Comparison of ENCODE assay signal across 17 cellular contexts in genomic region chr6:158782432-158783166, GRCh38. TPM values are rescaled to one million over a fixed set of nuclear protein-coding genes. Genes with fewer than 3 reads are reported as not detected.
DNase-seq lines count a peak whose midpoint lies in the region; ATAC-seq, FAIRE-seq and TF ChIP-seq lines count a peak whose summit lies in the region.
"Had no signal": no experiment of that assay in that cellular context is flagged by ENCODE, and none has a peak within 500 bp of the region (broad histone marks: within the 10 kb centered on the region; RNA-seq: fewer than 3 reads in every experiment).

No MANE protein-coding gene starts in this region.

- H3K27me3 ChIP-seq in cardiac muscle cell, result no peaks in the 10 kb centered on the region
- no peaks in the 10 kb centered on the region for H3K27me3 ChIP-seq in heart right ventricle
- H3K27me3 ChIP-seq in layer of hippocampus (ENCODE audit: control insufficient read depth, insufficient read depth, low read length), result no peaks in the 10 kb centered on the region
- H3K27me3 ChIP-seq in vagina, result no peaks in the 10 kb centered on the region
- H3K27me3 ChIP-seq in CD8-positive, alpha-beta memory T cell (ENCODE audit: insufficient read depth, low read length, poor library complexity, severe bottlenecking), result no peaks in the 10 kb centered on the region

- no peak for FAIRE-seq in GM19239 (lab: Jason Lieb, UNC)
- FAIRE-seq: astrocyte had no signal

- ATAC-seq in heart right ventricle, result no peak
- no peak for ATAC-seq in T-cell (replicated peaks in 1 of 4)

- H3K4me3 ChIP-seq in cardiac muscle cell, result no peak overlapping the region
- H3K4me3 ChIP-seq in heart right ventricle, result no peak overlapping the region
- H3K4me3 ChIP-seq in vagina, result no peak overlapping the region
- H3K4me3 ChIP-seq in CD8-positive, alpha-beta memory T cell (ENCODE audit: low read length), result no peak overlapping the region

- DNase-seq in cardiac muscle cell (ENCODE audit: low read depth in 1 of 2, low spot score in 1 of 2) (no peak), heart right ventricle (no peak), T-cell (no peak), vagina (ENCODE audit: extremely low spot score in 2 of 2) (no peak), CD1c-positive myeloid dendritic cell (ENCODE audit: extremely low spot score) (no peak), GM19239 (ENCODE audit: insufficient read length, low spot score) (no peak)
- no peak for DNase-seq in CD8-positive, alpha-beta memory T cell
- DNase-seq: activated CD4-positive, alpha-beta T cell treated with anti-CD3 and anti-CD28 coated beads for 48 hours; activated effector memory CD4-positive, alpha-beta T cell treated with anti-CD3 and anti-CD28 coated beads, Interleukin-2, amount 50 U/mL, for 16 hours; Karpas-422; NCI-H2029; NCI-H748 treated with DMSO at 0.1 percent for 48 hours; RPMI8226; stimulated activated naive CD4-positive, alpha-beta T cell treated with Interleukin-2 at 50 U/mL for 16 hours had no signal

- peak overlapping the region; percentile 67 to 69 for H3K27ac Mint-ChIP-seq in T-cell
- peak overlapping the region in 4 of 8 donors; percentile 9 to 81 (median 66) for H3K27ac Mint-ChIP-seq in CD8-positive, alpha-beta memory T cell
- H3K27ac Mint-ChIP-seq: T-helper 2 cell treated with Interferon-gamma antibody and Interleukin-4, amounts not matched to agents 5 μg/mL and 100 μg/mL, for 36 hours had no signal

- peak overlapping the region in 1 of 3 donors; percentile 44 for H3K4me3 Mint-ChIP-seq in T-cell
- peak overlapping the region in 1 of 7 donors; percentile 34 for H3K4me3 Mint-ChIP-seq in CD8-positive, alpha-beta memory T cell
- H3K4me3 Mint-ChIP-seq: T-helper 2 cell treated with Interferon-gamma antibody and Interleukin-4, amounts not matched to agents 5 μg/mL and 100 μg/mL, for 36 hours had no signal

- H3K9me3 ChIP-seq in cardiac muscle cell (ENCODE audit: low read depth), result no peaks in the 10 kb centered on the region
- H3K9me3 ChIP-seq in heart right ventricle, result no peaks in the 10 kb centered on the region
- H3K9me3 ChIP-seq in vagina, result no peaks in the 10 kb centered on the region
- no peaks in the 10 kb centered on the region for H3K9me3 ChIP-seq in CD8-positive, alpha-beta memory T cell (ENCODE audit: low read length)

- WGBS in heart right ventricle, 2 donors, result 84 to 85% methylated on average over 11 of the region's 11 CpGs

- CTCF ChIA-PET in T-cell (lab: Charles Lee), result interaction anchor here in 1 of 2 donors (0.6 kb wide), 1 partner anchor 15 kb away, joined by 3 read pairs; no protein-coding TSS in a partner anchor
- CTCF ChIA-PET in CD8-positive, alpha-beta memory T cell (lab: Charles Lee), result interaction anchor here (1.2 to 1.7 kb wide), 3 partner anchors 11 to 190 kb away, joined by 3 to 5 read pairs (median 4); no protein-coding TSS in a partner anchor

- H3K27ac ChIP-seq in cardiac muscle cell, result peak overlapping the region; percentile 44
- no peak overlapping the region for H3K27ac ChIP-seq in heart right ventricle
- H3K27ac ChIP-seq in layer of hippocampus (ENCODE audit: low read depth, low read length), result peak overlapping the region; percentile 22
- peak overlapping the region; percentile 5 for H3K27ac ChIP-seq in vagina
- no peak overlapping the region for H3K27ac ChIP-seq in CD8-positive, alpha-beta memory T cell (ENCODE audit: low read depth, low read length)

- H3K36me3 ChIP-seq in cardiac muscle cell, result peaks cover 92% of the 10 kb centered on the region
- H3K36me3 ChIP-seq in heart right ventricle, result peaks cover 4 to 100% (median 49%) of the 10 kb centered on the region in 9 donors
- peaks cover 0 to 77% of the 10 kb centered on the region in 2 donors for H3K36me3 ChIP-seq in vagina
- peaks cover 66% of the 10 kb centered on the region for H3K36me3 ChIP-seq in CD8-positive, alpha-beta memory T cell (ENCODE audit: insufficient read depth, low read length)

- POLR2A ChIA-PET in T-cell (lab: Charles Lee), result interaction anchor here (0.5 to 1.3 kb wide), 4 partner anchors 9 to 584 kb away, joined by 4 to 7 read pairs (median 4); no protein-coding TSS in a partner anchor
- POLR2A ChIA-PET in CD8-positive, alpha-beta memory T cell (lab: Charles Lee), result interaction anchor here (0.9 kb wide), 1 partner anchor 13 kb away, joined by 3 read pairs; no protein-coding TSS in a partner anchor

- peaks cover 75% of the 10 kb centered on the region for H3K36me3 Mint-ChIP-seq in T-cell
- H3K36me3 Mint-ChIP-seq in CD8-positive, alpha-beta memory T cell, result peaks cover 13 to 92% (median 36%) of the 10 kb centered on the region in 3 donors

- no peak for TF ChIP-seq POLR2A in vagina (IDR thresholded peaks at IDR 0.05)

- H3K4me1 ChIP-seq in cardiac muscle cell (ENCODE audit: low read depth), result peaks cover 7% of the 10 kb centered on the region
- peaks cover 0 to 16% (median 0%) of the 10 kb centered on the region in 9 donors for H3K4me1 ChIP-seq in heart right ventricle
- peaks cover 11% of the 10 kb centered on the region for H3K4me1 ChIP-seq in vagina
- H3K4me1 ChIP-seq in CD8-positive, alpha-beta memory T cell (ENCODE audit: insufficient read depth, low read length), result peaks cover 8% of the 10 kb centered on the region

- TF ChIP-seq CTCF in cardiac muscle cell (IDR thresholded peaks at IDR 0.05; ENCODE audit: low read depth, low read length) (no peak), heart right ventricle (IDR thresholded peaks at IDR 0.05) (no peak), vagina (IDR thresholded peaks at IDR 0.05) (no peak)

- H3K4me1 Mint-ChIP-seq in T-cell, result peaks cover 43 to 57% (median 53%) of the 10 kb centered on the region in 3 donors
- peaks cover 29 to 74% (median 48%) of the 10 kb centered on the region in 3 donors for H3K4me1 Mint-ChIP-seq in CD8-positive, alpha-beta memory T cell

- no peaks in the 10 kb centered on the region for H3K9me3 Mint-ChIP-seq in T-cell
- H3K9me3 Mint-ChIP-seq in CD8-positive, alpha-beta memory T cell, result no peaks in the 10 kb centered on the region
- H3K9me3 Mint-ChIP-seq: T-helper 2 cell treated with Interferon-gamma antibody and Interleukin-4, amounts not matched to agents 5 μg/mL and 100 μg/mL, for 36 hours had no signal

- intact Hi-C loops in heart right ventricle (cut with DNase I), result no loop called here
- intact Hi-C loops in vagina (cut with DNase I), result no loop called here

- H3K27me3 Mint-ChIP-seq in T-cell, result no peaks in the 10 kb centered on the region
- peaks cover 0 to 2% of the 10 kb centered on the region in 2 donors for H3K27me3 Mint-ChIP-seq in CD8-positive, alpha-beta memory T cell

RNA-seq across cellular contexts. Expression of gene EZR, which starts 36.6 kb away (rescaled TPM):
- total RNA-seq in cardiac muscle cell (356 and 401 TPM in 2 replicates), heart right ventricle (100 to 1,000 TPM; 148 to 227 (median 186) TPM), T-cell (100 to 1,000 TPM; 176 to 286 (median 272) TPM), vagina (99.7 TPM)
- polyA plus RNA-seq in cardiac muscle cell (375 and 448 TPM in 2 replicates), heart right ventricle (100 to 1,000 TPM in 1 of 2 donors, 10 to 100 TPM in 1; 90.3 to 322 TPM)
- total RNA-seq in CD8-positive, alpha-beta memory T cell, result 100 to 1,000 TPM; 296 to 299 TPM
- polyA plus RNA-seq in CD8-positive, alpha-beta memory T cell, result 325 TPM

Comparison
In these comparisons a context has a peak if more than half of its experiments do, and no peak if none do; other contexts are left out.
1. H3K27ac ChIP-seq: peak in cardiac muscle cell (single experiment), layer of hippocampus (single experiment) and vagina (single experiment); none in heart right ventricle (0 of 10) and CD8-positive, alpha-beta memory T cell (single experiment).